8 cellular contexts compared by ENCODE assay signal in the genomic region with DNA sequence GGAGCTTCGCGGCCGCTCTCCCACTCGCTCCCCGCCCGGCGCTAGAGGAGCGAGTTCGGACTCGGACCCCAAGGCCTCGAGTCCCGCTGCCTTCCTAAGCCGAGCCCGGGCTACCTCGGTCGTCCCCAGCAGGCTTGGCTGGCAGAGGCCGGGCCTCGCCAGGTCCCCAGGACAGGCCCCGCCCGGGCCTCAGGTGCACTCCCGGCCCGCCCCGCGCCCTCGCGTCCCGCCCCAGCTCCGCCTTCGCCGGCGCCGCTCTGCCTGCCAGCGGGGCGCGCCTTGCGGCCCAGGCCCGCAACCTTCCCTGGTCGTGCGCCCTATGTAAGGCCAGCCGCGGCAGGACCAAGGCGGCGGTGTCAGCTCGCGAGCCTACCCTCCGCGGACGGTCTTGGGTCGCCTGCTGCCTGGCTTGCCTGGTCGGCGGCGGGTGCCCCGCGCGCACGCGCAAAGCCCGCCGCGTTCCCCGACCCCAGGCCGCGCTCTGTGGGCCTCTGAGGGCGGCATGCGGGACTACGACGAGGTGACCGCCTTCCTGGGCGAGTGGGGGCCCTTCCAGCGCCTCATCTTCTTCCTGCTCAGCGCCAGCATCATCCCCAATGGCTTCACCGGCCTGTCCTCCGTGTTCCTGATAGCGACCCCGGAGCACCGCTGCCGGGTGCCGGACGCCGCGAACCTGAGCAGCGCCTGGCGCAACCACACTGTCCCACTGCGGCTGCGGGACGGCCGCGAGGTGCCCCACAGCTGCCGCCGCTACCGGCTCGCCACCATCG. TPM values are rescaled to one million over a fixed set of nuclear protein-coding genes. Genes with fewer than 3 reads are reported as not detected.
DNase-seq lines count a peak whose midpoint lies in the region; ATAC-seq and TF ChIP-seq lines count a peak whose summit lies in the region.

SLC22A5 (plus strand) TSS at position 240 of the 770 bp plus-strand sequence; CDS start at position 503, 263 bp downstream.

- H3K9ac ChIP-seq in OCI-LY3 (ENCODE audit: low read length): peak within 1 kb of the TSS; percentile 74

- intact Hi-C loops in natural killer cell (cut with micrococcal nuclease): no loop called here

- no peaks in the 10 kb centered on the region for H4K20me1 ChIP-seq in OCI-LY3 (ENCODE audit: insufficient read depth, low read length)

- H2AFZ ChIP-seq in OCI-LY3 (ENCODE audit: low read depth, low read length): peak within 1 kb of the TSS; percentile 94

- no peaks in the 10 kb centered on the region for H3K9me3 Mint-ChIP-seq in activated T-cell treated with anti-CD3 and anti-CD28 coated beads, Interleukin-2, amount 50 U/mL, for 72 hours
- no peaks in the 10 kb centered on the region for H3K9me3 Mint-ChIP-seq in natural killer cell

- no peaks in the 10 kb centered on the region for H3K36me3 ChIP-seq in OCI-LY3 (replicated peaks; ENCODE audit: low read depth, low read length)

- DNase-seq in CD1c-positive myeloid dendritic cell (ENCODE audit: extremely low spot score): peak; percentile 63
- peak; percentile 59 for DNase-seq in GM19240 (ENCODE audit: insufficient read length, low spot score)
- peak; percentile 79 to 84 for DNase-seq in activated T-cell treated with anti-CD3 and anti-CD28 coated beads, Interleukin-2, amount 50 U/mL, for 72 hours
- DNase-seq in fibroblast of gingiva (ENCODE audit: low read depth): peak; percentile 43
- DNase-seq in natural killer cell: peak; percentile 59
- DNase-seq in stimulated activated naive CD8-positive, alpha-beta T cell treated with anti-CD3 and anti-CD28 coated beads, Interleukin-15, Interleukin-2, amounts not matched to agents 100 U/mL and 50 U/mL, for 24 hours: peak; percentile 79

- no peaks in the 10 kb centered on the region for H3K36me3 Mint-ChIP-seq in activated T-cell treated with anti-CD3 and anti-CD28 coated beads, Interleukin-2, amount 50 U/mL, for 72 hours (ENCODE audit: insufficient read depth in 2 of 2)
- no peaks in the 10 kb centered on the region for H3K36me3 Mint-ChIP-seq in natural killer cell

- H3K4me2 ChIP-seq in OCI-LY3 (ENCODE audit: low read length): peak within 1 kb of the TSS; percentile 96

- peaks cover 33% of the 10 kb centered on the region for H3K4me1 Mint-ChIP-seq in activated T-cell treated with anti-CD3 and anti-CD28 coated beads, Interleukin-2, amount 50 U/mL, for 72 hours (ENCODE audit: low read depth)
- peaks cover 7 to 18% of the 10 kb centered on the region in 2 donors for H3K4me1 Mint-ChIP-seq in natural killer cell

- no peaks in the 10 kb centered on the region for H3K27me3 ChIP-seq in OCI-LY3 (ENCODE audit: low read depth, low read length)

- TF ChIP-seq CTCF in OCI-LY3 (IDR thresholded peaks at IDR 0.05; ENCODE audit: low read depth, low read length) (no peak), natural killer cell (IDR thresholded peaks at IDR 0.05) (no peak)

- H3K4me1 ChIP-seq in OCI-LY3 (ENCODE audit: low read length): peaks cover 4% of the 10 kb centered on the region; the same call in 1 of the 2 replicates

- no peaks in the 10 kb centered on the region for H3K79me2 ChIP-seq in OCI-LY3 (ENCODE audit: low read length)

- peak within 1 kb of the TSS; percentile 86 for H3K27ac Mint-ChIP-seq in activated T-cell treated with anti-CD3 and anti-CD28 coated beads, Interleukin-2, amount 50 U/mL, for 72 hours
- peak within 1 kb of the TSS; percentile 38 to 75 for H3K27ac Mint-ChIP-seq in natural killer cell

- H3K27ac ChIP-seq in OCI-LY3 (ENCODE audit: low read length): no peak within 1 kb of the TSS

- ATAC-seq in HG03432 (IDR thresholded peaks at IDR 0.05; ENCODE audit: unreplicated experiment) (peak; percentile 94), natural killer cell (peak; percentile 87 to 93 (median 89))
- peak; percentile 93 to 94 for ATAC-seq in activated T-cell treated with anti-CD3 and anti-CD28 coated beads, Interleukin-2, amount 50 U/mL, for 72 hours (replicated peaks in 1 of 2)
- peak; percentile 95 for ATAC-seq in stimulated activated naive CD8-positive, alpha-beta T cell treated with anti-CD3 and anti-CD28 coated beads, Interleukin-15, Interleukin-2, amounts not matched to agents 100 U/mL and 50 U/mL, for 24 hours

- no peaks in the 10 kb centered on the region for H3K27me3 Mint-ChIP-seq in activated T-cell treated with anti-CD3 and anti-CD28 coated beads, Interleukin-2, amount 50 U/mL, for 72 hours (ENCODE audit: low read depth)
- peaks cover 0 to 5% of the 10 kb centered on the region in 2 donors for H3K27me3 Mint-ChIP-seq in natural killer cell (ENCODE audit: low read depth in 2 of 2)

- H3K4me3 ChIP-seq in OCI-LY3 (ENCODE audit: low read length): peak within 1 kb of the TSS; percentile 97

- no peaks in the 10 kb centered on the region for H3K9me3 ChIP-seq in OCI-LY3 (ENCODE audit: insufficient read depth, low read length)

- H3K4me3 Mint-ChIP-seq in activated T-cell treated with anti-CD3 and anti-CD28 coated beads, Interleukin-2, amount 50 U/mL, for 72 hours: peak within 1 kb of the TSS; percentile 78 to 88
- peak within 1 kb of the TSS; percentile 86 for H3K4me3 Mint-ChIP-seq in natural killer cell

RNA-seq across cellular contexts. Expression of gene SLC22A5, which starts in this region (rescaled TPM):
- 1 to 10 TPM; 7.0 to 7.4 TPM for total RNA-seq in activated T-cell treated with anti-CD3 and anti-CD28 coated beads, Interleukin-2, amount 50 U/mL, for 72 hours
- 1 to 10 TPM; 1.6 to 5.0 (median 3.9) TPM for total RNA-seq in natural killer cell
